ENCODE assay signal across 16 cellular contexts in the genomic region with DNA sequence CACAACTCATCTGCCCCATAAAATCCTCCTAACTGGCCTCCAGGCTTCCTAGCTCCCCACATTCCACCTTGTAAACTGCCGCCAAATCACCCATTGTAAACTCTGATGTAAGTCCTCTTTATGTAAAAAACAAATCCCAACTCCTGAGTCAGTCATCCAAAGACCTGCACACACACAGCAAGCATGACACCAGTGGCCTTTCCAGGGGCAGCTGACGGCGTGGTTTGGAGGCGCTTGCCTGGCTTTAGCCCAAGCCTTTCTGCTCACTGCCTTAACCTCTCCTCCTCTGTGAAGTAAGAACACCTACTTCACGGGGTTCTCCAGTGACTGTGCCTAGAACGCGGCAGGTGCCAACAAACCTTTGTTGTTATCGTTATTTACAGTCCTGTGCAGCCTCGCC. TPM values are rescaled to one million over a fixed set of nuclear protein-coding genes. Genes with fewer than 3 reads are reported as not detected.
"Had no signal": no experiment of that assay in that cellular context is flagged by ENCODE, and none has a peak within 500 bp of the region (broad histone marks: within the 10 kb centered on the region; RNA-seq: fewer than 3 reads in every experiment).

No MANE protein-coding gene starts in this region.

- DNase-seq: activated CD4-positive, alpha-beta T cell treated with anti-CD3 and anti-CD28 coated beads, Interleukin-2, amount 50 U/mL, for 4 hours; activated gamma-delta T cell treated with Interleukin-2 at 50 U/mL for 16 hours; activated naive CD8-positive, alpha-beta T cell treated with anti-CD3 and anti-CD28 coated beads, Interleukin-2, amount 10 ng/mL, durations not matched to agents 7 days and 5 days; activated T-cell treated with anti-CD3 and anti-CD28 coated beads, Interleukin-2, amount 50 U/mL, for 24 hours; foreskin melanocyte; islet precursor cell; retina had no signal

- H3K27ac Mint-ChIP-seq: activated naive CD8-positive, alpha-beta T cell treated with anti-CD3 and anti-CD28 coated beads, Interleukin-2, amount 10 ng/mL, durations not matched to agents 7 days and 5 days; activated T-cell treated with anti-CD3 and anti-CD28 coated beads, Interleukin-2, amount 50 U/mL, for 24 hours; stimulated activated memory B cell treated with anti-CD40 and anti-IgM and Interleukin-4, amounts not matched to agents 10 μg/mL and 1 μg/mL and 100 μg/mL, for 72 hours; type B pancreatic cell had no signal

- H3K9me3 Mint-ChIP-seq: activated naive CD8-positive, alpha-beta T cell treated with anti-CD3 and anti-CD28 coated beads, Interleukin-2, amount 10 ng/mL, durations not matched to agents 7 days and 5 days; activated T-cell treated with anti-CD3 and anti-CD28 coated beads, Interleukin-2, amount 50 U/mL, for 24 hours; neural crest cell; stimulated activated memory B cell treated with anti-CD40 and anti-IgM and Interleukin-4, amounts not matched to agents 10 μg/mL and 1 μg/mL and 100 μg/mL, for 72 hours; type B pancreatic cell had no signal

- H3K27me3 Mint-ChIP-seq: activated naive CD8-positive, alpha-beta T cell treated with anti-CD3 and anti-CD28 coated beads, Interleukin-2, amount 10 ng/mL, durations not matched to agents 7 days and 5 days; activated T-cell treated with anti-CD3 and anti-CD28 coated beads, Interleukin-2, amount 50 U/mL, for 24 hours; stimulated activated memory B cell treated with anti-CD40 and anti-IgM and Interleukin-4, amounts not matched to agents 10 μg/mL and 1 μg/mL and 100 μg/mL, for 72 hours; type B pancreatic cell had no signal

- H3K4me3 Mint-ChIP-seq: activated naive CD8-positive, alpha-beta T cell treated with anti-CD3 and anti-CD28 coated beads, Interleukin-2, amount 10 ng/mL, durations not matched to agents 7 days and 5 days; activated T-cell treated with anti-CD3 and anti-CD28 coated beads, Interleukin-2, amount 50 U/mL, for 24 hours; neural crest cell; stimulated activated memory B cell treated with anti-CD40 and anti-IgM and Interleukin-4, amounts not matched to agents 10 μg/mL and 1 μg/mL and 100 μg/mL, for 72 hours; type B pancreatic cell had no signal

- ATAC-seq: stimulated activated memory B cell treated with anti-CD40 and anti-IgM and Interleukin-4, amounts not matched to agents 10 μg/mL and 1 μg/mL and 100 μg/mL, for 72 hours had no signal

RNA-seq across cellular contexts. Expression of a gene that starts 28.5 kb away (rescaled TPM):
- total RNA-seq: activated naive CD8-positive, alpha-beta T cell treated with anti-CD3 and anti-CD28 coated beads, Interleukin-2, amount 10 ng/mL, durations not matched to agents 7 days and 5 days; aorta; bronchial epithelial cell; liver; mesenteric fat pad; neural crest cell; osteocyte; T-helper 2 cell treated with Interferon-gamma antibody and Interleukin-4, amounts not matched to agents 100 ng/mL and 5 ng/mL, for 36 hours had no signal
- polyA plus RNA-seq: aorta, liver had no signal
